ENCODE assay signal across 8 cellular contexts in the genomic region with DNA sequence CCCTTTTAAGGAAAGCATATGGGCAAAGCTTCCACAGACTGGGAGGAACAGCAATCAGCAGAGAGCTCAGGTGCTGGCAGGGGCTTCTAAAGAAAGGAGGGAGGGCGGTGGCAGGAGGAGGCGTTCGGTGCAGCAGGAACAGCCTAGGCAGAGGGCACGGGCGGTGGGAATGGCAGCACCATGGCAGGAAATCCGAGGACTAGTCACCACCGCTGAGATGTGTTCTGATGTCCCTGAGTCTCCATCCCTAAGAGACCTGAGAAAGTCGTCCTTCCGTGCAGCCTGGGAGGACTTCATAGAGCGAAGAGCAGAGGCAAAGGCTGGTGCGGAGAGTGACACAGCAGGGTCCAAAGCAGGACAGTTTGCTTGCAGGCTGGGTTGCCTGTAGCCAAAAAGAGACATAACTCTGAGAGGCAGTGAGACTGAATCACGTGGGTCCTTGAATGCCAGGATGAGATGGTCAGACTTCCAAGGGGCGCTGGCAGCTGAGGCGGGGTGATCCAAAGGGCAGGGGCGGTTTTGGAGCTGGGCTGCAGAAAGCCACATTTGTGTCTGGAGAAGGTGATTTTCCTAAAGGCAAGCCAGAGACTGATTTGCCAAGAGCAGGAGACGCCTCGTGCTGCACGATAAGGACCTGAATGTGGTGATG. TPM values are rescaled to one million over a fixed set of nuclear protein-coding genes. Genes with fewer than 3 reads are reported as not detected.
DNase-seq lines count a peak whose midpoint lies in the region; ATAC-seq, FAIRE-seq and TF ChIP-seq lines count a peak whose summit lies in the region.
"Had no signal": no experiment of that assay in that cellular context is flagged by ENCODE, and none has a peak within 500 bp of the region (broad histone marks: within the 10 kb centered on the region; RNA-seq: fewer than 3 reads in every experiment).

No MANE protein-coding gene starts in this region.

- H3K4ac ChIP-seq in IMR-90 (ENCODE audit: low read depth, low read length): no peak overlapping the region
- no peak overlapping the region for H3K4ac ChIP-seq in H1 (replicated peaks; ENCODE audit: insufficient read length, low read depth, low read length)

- H3K9me3 ChIP-seq in IMR-90 (ENCODE audit: control insufficient read depth, insufficient read depth, low read length) (no peaks in the 10 kb centered on the region), H1 (ENCODE audit: insufficient read depth in 2 of 2, low read depth in 1 of 2, low read length in 1 of 2) (no peaks in the 10 kb centered on the region)

- TF ChIP-seq RAD21 in IMR-90 (IDR thresholded peaks at IDR 0.05; ENCODE audit: low read length) (no peak), H1 (IDR thresholded peaks at IDR 0.05 in 1 of 2, conservative IDR thresholded peaks at IDR 0.05 in 1 of 2; ENCODE audit: low read depth in 2 of 2, low read length in 2 of 2) (no peak)

- H3K27me3 ChIP-seq in IMR-90 (ENCODE audit: control insufficient read depth, insufficient read depth, low read length) (no peaks in the 10 kb centered on the region), H1 (replicated peaks in 1 of 4; ENCODE audit: control insufficient read depth in 3 of 4, extremely low read depth in 1 of 4, insufficient read depth in 3 of 4, low read length in 3 of 4) (peaks cover 8 to 34% (median 31%) of the 10 kb centered on the region in 4 experiments), rectal smooth muscle tissue (ENCODE audit: control insufficient read depth, insufficient read depth, low read length) (peaks cover 5% of the 10 kb centered on the region)

- H3K23ac ChIP-seq in IMR-90 (ENCODE audit: low read depth, low read length) (peak overlapping the region; percentile 34; the same call in 1 of the 2 replicates), H1 (ENCODE audit: insufficient read length) (no peak overlapping the region)

- H4K91ac ChIP-seq in IMR-90 (ENCODE audit: insufficient read depth, low read depth, low read length) (no peak overlapping the region), H1 (replicated peaks; ENCODE audit: insufficient read length, low read length) (no peak overlapping the region)

- DNase-seq in DMS153 treated with DMSO at 0.1 percent for 48 hours (lab: John Stamatoyannopoulos, UW; ENCODE audit: unreplicated experiment) (peak; percentile 13), IMR-90 (peak; percentile 15), H1 (ENCODE audit: low read depth in 1 of 2, low spot score in 2 of 2) (no peak)
- DNase-seq: erythroblast had no signal

- TF ChIP-seq EP300 in H1 (IDR thresholded peaks at IDR 0.05; ENCODE audit: borderline replicate concordance in 1 of 2, low read depth in 2 of 2, low read length in 2 of 2): no peak

- H3K79me1 ChIP-seq in IMR-90 (ENCODE audit: low read depth in 1 of 2, low read length in 2 of 2): no peaks in the 10 kb centered on the region
- no peaks in the 10 kb centered on the region for H3K79me1 ChIP-seq in H1 (ENCODE audit: low read depth, low read length)

- peak overlapping the region; percentile 43 for H3K4me2 ChIP-seq in IMR-90 (ENCODE audit: low read depth, low read length)
- H3K4me2 ChIP-seq in H1 (ENCODE audit: insufficient read depth in 1 of 2, low read depth in 2 of 2, low read length in 2 of 2): peak overlapping the region; percentile 63 to 95

- WGBS in IMR-90 (ENCODE audit: extremely low coverage in 2 of 2, insufficient read length in 1 of 2), 2 experiments: 14% methylated on average over 10 of the region's 18 CpGs; no CpG with 5 or more reads in 1 of the 2 experiments
- WGBS in H1 (ENCODE audit: extremely low coverage in 1 of 2, insufficient coverage in 1 of 2, insufficient read length in 1 of 2, insufficient replicate concordance in 2 of 2, low coverage in 1 of 2, low lambda C conversion rate in 2 of 2, missing lambda C conversion rate in 1 of 2), 2 experiments: 19% methylated on average over 18 of the region's 18 CpGs; no CpG with 5 or more reads in 1 of the 2 experiments

- H3K23me2 ChIP-seq in H1 (ENCODE audit: low read depth, low read length): peaks cover 14% of the 10 kb centered on the region; the same call in 1 of the 2 replicates

- H3K14ac ChIP-seq in IMR-90 (replicated peaks; ENCODE audit: low read depth, low read length) (peak overlapping the region; percentile 44; the same call in 1 of the 2 replicates), H1 (ENCODE audit: insufficient read length) (no peak overlapping the region)

- no peaks in the 10 kb centered on the region for H3K36me3 ChIP-seq in IMR-90 (ENCODE audit: control insufficient read depth, insufficient read depth, low read length)
- H3K36me3 ChIP-seq in H1 (ENCODE audit: control insufficient read depth in 2 of 4, insufficient read depth in 4 of 4, low read length in 3 of 4): no peaks in the 10 kb centered on the region
- no peaks in the 10 kb centered on the region for H3K36me3 ChIP-seq in rectal smooth muscle tissue (ENCODE audit: control insufficient read depth, insufficient read depth, low read length)

- H2BK120ac ChIP-seq in IMR-90 (ENCODE audit: low read depth, low read length) (no peak overlapping the region), H1 (replicated peaks; ENCODE audit: low read depth, low read length) (no peak overlapping the region)

- H2AFZ ChIP-seq in IMR-90 (replicated peaks; ENCODE audit: low read length, poor library complexity): peak overlapping the region; percentile 86
- H2AFZ ChIP-seq in H1 (ENCODE audit: low read length): peak overlapping the region; percentile 73; the same call in 1 of the 2 replicates

- H3K56ac ChIP-seq in IMR-90 (ENCODE audit: extremely low read depth, insufficient read depth, low read length): no peak overlapping the region
- H3K56ac ChIP-seq in H1 (replicated peaks; ENCODE audit: insufficient read length, low read depth, low read length): no peak overlapping the region

- CTCF ChIA-PET in IMR-90 (lab: Yijun Ruan, JAX) (interaction anchor here (0.6 to 1.5 kb wide), 4 partner anchors 15 to 925 kb away, joined by 3 to 4 read pairs (median 4); no protein-coding TSS in a partner anchor), H1 (lab: Charles Lee; ENCODE audit: partially characterized antibody) (interaction anchor here (0.6 to 5.5 kb wide), 10 partner anchors 15 to 1263 kb away, joined by 3 to 61 read pairs (median 3); no protein-coding TSS in a partner anchor)

- TF ChIP-seq CTCF in IMR-90 (conservative IDR thresholded peaks at IDR 0.05; ENCODE audit: low read depth, low read length) (no peak), H1 (IDR thresholded peaks at IDR 0.05; ENCODE audit: control extremely low read depth in 1 of 3, insufficient read depth in 1 of 3, low read depth in 1 of 3, low read length in 3 of 3) (no peak)

- H3K79me2 ChIP-seq in H1 (ENCODE audit: control insufficient read depth in 1 of 2, insufficient read depth in 2 of 2, low read length in 2 of 2): no peaks in the 10 kb centered on the region

- TF ChIP-seq POLR2A in IMR-90 (IDR thresholded peaks at IDR 0.05; ENCODE audit: low read depth, low read length) (no peak), H1 (IDR thresholded peaks at IDR 0.05; ENCODE audit: control extremely low read depth in 1 of 2, low read depth in 2 of 2, low read length in 2 of 2) (no peak)

- intact Hi-C loops in IMR-90 (cut with micrococcal nuclease): no loop called here

- H2AK9ac ChIP-seq in IMR-90 (replicated peaks; ENCODE audit: low read depth, low read length, poor library complexity): peak overlapping the region; percentile 47

- H4K20me1 ChIP-seq in IMR-90 (ENCODE audit: insufficient read depth, low read length): no peaks in the 10 kb centered on the region
- no peaks in the 10 kb centered on the region for H4K20me1 ChIP-seq in H1 (replicated peaks in 1 of 2; ENCODE audit: control insufficient read depth in 1 of 2, insufficient read depth in 2 of 2, low read length in 2 of 2)

- H4K8ac ChIP-seq in IMR-90 (ENCODE audit: low read depth in 2 of 2, low read length in 2 of 2) (peak overlapping the region in 1 of 2 experiments; percentile 6; a peak in 1 of 4 replicates), H1 (ENCODE audit: extremely low read depth, insufficient read depth, low read length) (no peak overlapping the region)

- dilution Hi-C loops in IMR-90 (cut with HindIII; ENCODE audit: low sequenced_read_pairs, unreplicated experiment): no loop called here

- H2AK5ac ChIP-seq in IMR-90 (ENCODE audit: low read depth, low read length): no peak overlapping the region
- H2AK5ac ChIP-seq in H1 (ENCODE audit: low read depth, low read length): no peak overlapping the region

- H3K4me1 ChIP-seq in IMR-90 (ENCODE audit: control insufficient read depth, insufficient read depth, low read length) (peaks cover 10% of the 10 kb centered on the region), H1 (replicated peaks in 1 of 4; ENCODE audit: control insufficient read depth in 3 of 4, insufficient read depth in 4 of 4, low read length in 3 of 4) (peaks cover 0 to 7% (median 5%) of the 10 kb centered on the region in 4 experiments; a peak in 6 of 7 replicates), rectal smooth muscle tissue (ENCODE audit: control insufficient read depth, insufficient read depth, low read length) (peaks cover 10% of the 10 kb centered on the region)

- H2BK12ac ChIP-seq in H1 (ENCODE audit: low read depth, low read length): peak overlapping the region; percentile 53; the same call in 1 of the 2 replicates

- ATAC-seq in IMR-90 (ENCODE audit: low read depth): no peak
- ATAC-seq in GM19324 (IDR thresholded peaks at IDR 0.05; ENCODE audit: low FRiP score, unreplicated experiment): no peak
- no peak for ATAC-seq in GM19463 (IDR thresholded peaks at IDR 0.05; ENCODE audit: unreplicated experiment)
- no peak for ATAC-seq in HG03159 (IDR thresholded peaks at IDR 0.05; ENCODE audit: unreplicated experiment)

- H2BK15ac ChIP-seq in IMR-90 (ENCODE audit: low read depth, low read length) (no peak overlapping the region; the same call in 2 of the 3 replicates), H1 (ENCODE audit: low read length) (no peak overlapping the region)

- no peaks in the 10 kb centered on the region for H3K9me1 ChIP-seq in IMR-90 (ENCODE audit: insufficient read depth, low read length)

- H2BK20ac ChIP-seq in IMR-90 (ENCODE audit: low read depth, low read length) (no peak overlapping the region), H1 (ENCODE audit: low read length) (no peak overlapping the region; the same call in 1 of the 2 replicates)

- in situ Hi-C loops in IMR-90 (cut with MboI; ENCODE audit: low sequenced_read_pairs): loop anchor here (10.0 kb wide), 1 partner anchor 502 kb away; no protein-coding TSS in a partner anchor

- BruUV-seq in IMR-90 (replicated peaks; lab: Mats Ljungman, UMichigan): no TSS peak

- no peak for FAIRE-seq in H1 (lab: Jason Lieb, UNC)

- H2BK5ac ChIP-seq in IMR-90 (ENCODE audit: low read depth, low read length, poor library complexity, severe bottlenecking) (no peak overlapping the region), H1 (ENCODE audit: low read depth, low read length) (no peak overlapping the region)

- POLR2A ChIA-PET in IMR-90 (lab: Charles Lee; ENCODE audit: unreplicated experiment): no interaction called here
- POLR2A ChIA-PET in H1 (lab: Charles Lee; ENCODE audit: partially characterized antibody): interaction anchor here (0.6 to 4.5 kb wide), 4 partner anchors 14 to 110 kb away, joined by 3 to 30 read pairs (median 4); no protein-coding TSS in a partner anchor

- H3K9ac ChIP-seq in IMR-90 (ENCODE audit: low read depth, low read length) (no peak overlapping the region; the same call in 1 of the 2 replicates), H1 (replicated peaks in 1 of 4; ENCODE audit: extremely low read depth in 1 of 4, low read depth in 3 of 4, low read length in 3 of 4) (0 out of 7 replicates have a peak overlapping the region, but pooled peaks of 1 of the 4 experiments have one; percentile 11), rectal smooth muscle tissue (ENCODE audit: low read length) (no peak overlapping the region)

- no peak overlapping the region for H3K4me3 ChIP-seq in IMR-90 (ENCODE audit: insufficient read depth, low read depth, low read length)
- peak overlapping the region; percentile 16 to 71 (median 20); a peak in 5 of 8 replicates for H3K4me3 ChIP-seq in H1 (ENCODE audit: extremely low read depth in 1 of 4, insufficient read depth in 2 of 4, low read depth in 3 of 4, low read length in 4 of 4)
- H3K4me3 ChIP-seq in rectal smooth muscle tissue (ENCODE audit: low read length): peak overlapping the region; percentile 5

- H3K27ac ChIP-seq in IMR-90 (ENCODE audit: insufficient read depth, low read length): no peak overlapping the region
- H3K27ac ChIP-seq in H1 (ENCODE audit: low read depth, low read length): no peak overlapping the region
- H3K27ac ChIP-seq in rectal smooth muscle tissue (ENCODE audit: low read depth, low read length): peak overlapping the region; percentile 15

- H4K5ac ChIP-seq in IMR-90 (ENCODE audit: low read depth, low read length) (no peak overlapping the region), H1 (ENCODE audit: insufficient read length, low read depth, low read length) (no peak overlapping the region)

- H3K18ac ChIP-seq in IMR-90 (ENCODE audit: low read depth, low read length): no peak overlapping the region
- H3K18ac ChIP-seq in H1 (ENCODE audit: extremely low read depth, low read length): no peak overlapping the region

RNA-seq across cellular contexts. Expression of gene GRID1, which starts 35.8 kb away (rescaled TPM):
- not detected in 2 replicates for total RNA-seq in IMR-90 (2012; rRNA removed)
- polyA plus RNA-seq in IMR-90 (2012; rRNA removed) (0.03 TPM in 1 of 2 replicates, not detected in the other), H1 (2011; rRNA removed) (0.30 and 0.31 TPM in 2 replicates)
- polyA plus RNA-seq in IMR-90 (2012; cell fraction: cytosol; rRNA removed): not detected in 2 replicates
- 0.03 TPM in 1 of 2 replicates, not detected in the other for polyA plus RNA-seq in IMR-90 (2012; cell fraction: nucleus; rRNA removed; ENCODE audit: low replicate concordance)
- total RNA-seq in H1 (2021; fragmentation: NEBNext Ultra II Directional; extraction: Animal tissue kit (Norgen Biotek cat#: 25700)): 0.15 and 0.22 TPM in 2 replicates
- polyA plus RNA-seq in H1 (2011; cell fraction: cytosol; rRNA removed): 0.21 TPM
- polyA plus RNA-seq in H1 (2011; cell fraction: nucleus; rRNA removed): 0.34 TPM
- polyA plus RNA-seq in H1 (2012, experiment 1 of 2): 0.24 to 0.65 TPM (median 0.29 TPM) in 4 replicates
- 0.18 TPM for polyA plus RNA-seq in H1 (2012, experiment 2 of 2)
- 0.32 TPM for polyA plus RNA-seq in H1 (2013, experiment 1 of 2)
- 0.39 TPM for polyA plus RNA-seq in H1 (2013, experiment 2 of 2)
- polyA minus RNA-seq in H1 (2011; rRNA and poly(A)+ RNA removed): 0.88 and 1.3 TPM in 2 replicates
- 0.37 TPM for polyA minus RNA-seq in H1 (2011; cell fraction: cytosol; rRNA and poly(A)+ RNA removed)
- polyA minus RNA-seq in H1 (2011; cell fraction: nucleus; rRNA and poly(A)+ RNA removed): 2.6 TPM

Comparison
In these comparisons a context has a peak if more than half of its experiments do, and no peak if none do; other contexts are left out.
1. DNase-seq: peak in DMS153 treated with DMSO at 0.1 percent for 48 hours (single experiment) and IMR-90 (single experiment); none in H1 (0 of 2).